Comparison of ENCODE assay signal across 1 cellular context in the genomic region with DNA sequence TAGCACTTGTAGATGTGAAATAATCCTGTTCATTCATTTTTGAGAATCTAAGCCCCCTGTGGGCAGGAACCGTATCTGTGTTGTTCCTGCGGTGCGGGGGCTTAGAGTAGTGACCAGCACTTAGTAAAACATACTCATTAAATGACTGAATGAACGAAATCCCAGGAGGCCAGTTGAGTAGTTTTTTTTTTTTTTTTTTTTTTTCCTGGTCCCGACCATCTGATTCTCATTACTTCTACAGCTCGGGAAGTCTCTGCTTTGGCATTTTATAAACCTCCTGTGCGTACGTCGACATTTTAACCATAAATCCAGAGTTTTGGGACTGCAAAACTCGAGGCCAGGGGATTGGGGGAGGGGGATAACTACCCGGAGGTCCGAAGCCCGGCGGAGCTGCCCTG.
TF ChIP-seq lines count a peak whose summit lies in the region.

No MANE protein-coding gene starts in this region.

TF ChIP-seq in liver, 16 proteins besides CTCF, POLR2A, EP300 and RAD21 (continued from another document):
- TF ChIP-seq RXRA (IDR thresholded peaks at IDR 0.05), result no peak
